Comparison of ENCODE assay signal across 16 cellular contexts in the genomic region with DNA sequence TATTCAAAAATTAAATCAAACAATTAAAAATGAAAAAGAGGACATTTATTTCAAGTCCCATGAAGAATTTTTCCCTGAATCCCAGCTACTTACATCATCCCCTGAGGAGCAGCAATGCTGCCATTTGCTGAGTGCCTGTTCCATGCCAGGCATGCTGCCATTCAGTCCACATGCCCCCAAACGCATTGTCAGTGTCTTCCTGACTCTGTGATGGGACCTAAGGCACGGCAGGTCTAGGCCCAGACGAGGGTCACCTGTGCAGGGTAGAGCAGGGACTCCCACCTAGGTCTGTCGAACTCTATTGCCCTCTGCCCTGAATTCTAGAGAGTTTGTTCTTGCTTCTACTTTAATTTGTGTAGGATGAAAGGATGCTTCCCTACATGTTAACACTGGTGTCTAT. TPM values are rescaled to one million over a fixed set of nuclear protein-coding genes. Genes with fewer than 3 reads are reported as not detected.
DNase-seq lines count a peak whose midpoint lies in the region; ATAC-seq and TF ChIP-seq lines count a peak whose summit lies in the region.
"Had no signal": no experiment of that assay in that cellular context is flagged by ENCODE, and none has a peak within 500 bp of the region (broad histone marks: within the 10 kb centered on the region; RNA-seq: fewer than 3 reads in every experiment).

No MANE protein-coding gene starts in this region.

- no peaks in the 10 kb centered on the region for H3K9me2 ChIP-seq in Karpas-422 (replicated peaks; ENCODE audit: insufficient read depth, low read length)

- no peak overlapping the region for H2AFZ ChIP-seq in Karpas-422 (ENCODE audit: low read length)

- peak overlapping the region; percentile 75 for H3K4me3 Mint-ChIP-seq in activated CD4-positive, alpha-beta T cell treated with anti-CD3 and anti-CD28 coated beads, Interleukin-2, amount 10 ng/mL, durations not matched to agents 7 days and 5 days
- peak overlapping the region; percentile 8 for H3K4me3 Mint-ChIP-seq in activated naive CD8-positive, alpha-beta T cell treated with anti-CD3 and anti-CD28 coated beads for 36 hours
- H3K4me3 Mint-ChIP-seq: brain had no signal

- no peak for TF ChIP-seq CTCF in colonic mucosa (IDR thresholded peaks at IDR 0.05)

- H3K9ac ChIP-seq in Karpas-422 (ENCODE audit: low read length) (peak overlapping the region; percentile 76), colonic mucosa (ENCODE audit: low read depth in 2 of 2, low read length in 2 of 2) (no peak overlapping the region)

- H3K4me3 ChIP-seq in Karpas-422 (ENCODE audit: low read length) (peak overlapping the region; percentile 62), colonic mucosa (no peak overlapping the region)
- H3K4me3 ChIP-seq: left ventricle myocardium inferior had no signal

- peaks cover 95% of the 10 kb centered on the region for H3K4me1 Mint-ChIP-seq in activated CD4-positive, alpha-beta T cell treated with anti-CD3 and anti-CD28 coated beads, Interleukin-2, amount 10 ng/mL, durations not matched to agents 7 days and 5 days
- peaks cover 82% of the 10 kb centered on the region for H3K4me1 Mint-ChIP-seq in activated naive CD8-positive, alpha-beta T cell treated with anti-CD3 and anti-CD28 coated beads for 36 hours

- no peaks in the 10 kb centered on the region for H3K9me3 ChIP-seq in Karpas-422 (ENCODE audit: low read length)
- no peaks in the 10 kb centered on the region for H3K9me3 ChIP-seq in colonic mucosa
- H3K9me3 ChIP-seq: left ventricle myocardium inferior had no signal

- no peak for ATAC-seq in HG02884 (IDR thresholded peaks at IDR 0.05; ENCODE audit: unreplicated experiment)

- H3K36me3 Mint-ChIP-seq in activated CD4-positive, alpha-beta T cell treated with anti-CD3 and anti-CD28 coated beads, Interleukin-2, amount 10 ng/mL, durations not matched to agents 7 days and 5 days (ENCODE audit: low read depth), result peaks cover 68% of the 10 kb centered on the region
- peaks cover 68% of the 10 kb centered on the region for H3K36me3 Mint-ChIP-seq in activated naive CD8-positive, alpha-beta T cell treated with anti-CD3 and anti-CD28 coated beads for 36 hours
- H3K36me3 Mint-ChIP-seq: brain had no signal

- no peaks in the 10 kb centered on the region for H3K36me3 ChIP-seq in Karpas-422 (ENCODE audit: insufficient read depth, low read length)
- H3K36me3 ChIP-seq in colonic mucosa, result no peaks in the 10 kb centered on the region
- H3K36me3 ChIP-seq: left ventricle myocardium inferior had no signal

- CTCF ChIA-PET in activated CD4-positive, alpha-beta T cell treated with anti-CD3 and anti-CD28 coated beads, Interleukin-2, amount 10 ng/mL, durations not matched to agents 7 days and 5 days (lab: Charles Lee), result interaction anchor here (0.5 to 1.3 kb wide), 3 partner anchors 9 to 1977 kb away, joined by 3 to 4 read pairs (median 4); no protein-coding TSS in a partner anchor

- H3K79me2 ChIP-seq in Karpas-422 (ENCODE audit: low read length), result peaks cover 29% of the 10 kb centered on the region

- 0 out of 2 replicates have a peak, but pooled peaks cover 4% of the 10 kb centered on the region for H4K20me1 ChIP-seq in Karpas-422 (ENCODE audit: insufficient read depth, low read depth, low read length)

- H3K4me2 ChIP-seq in Karpas-422 (ENCODE audit: low read depth, low read length, poor library complexity, severe bottlenecking), result peak overlapping the region; percentile 94

- H3K9me3 Mint-ChIP-seq in activated CD4-positive, alpha-beta T cell treated with anti-CD3 and anti-CD28 coated beads, Interleukin-2, amount 10 ng/mL, durations not matched to agents 7 days and 5 days, result peaks cover 3% of the 10 kb centered on the region
- peaks cover 9% of the 10 kb centered on the region for H3K9me3 Mint-ChIP-seq in activated naive CD8-positive, alpha-beta T cell treated with anti-CD3 and anti-CD28 coated beads for 36 hours

- H3K4me1 ChIP-seq in Karpas-422 (ENCODE audit: low read length) (peaks cover 72% of the 10 kb centered on the region), colonic mucosa (no peaks in the 10 kb centered on the region)

- POLR2A ChIA-PET in activated CD4-positive, alpha-beta T cell treated with anti-CD3 and anti-CD28 coated beads, Interleukin-2, amount 10 ng/mL, durations not matched to agents 7 days and 5 days (lab: Charles Lee), result no interaction called here

- no peaks in the 10 kb centered on the region for H3K27me3 Mint-ChIP-seq in activated CD4-positive, alpha-beta T cell treated with anti-CD3 and anti-CD28 coated beads, Interleukin-2, amount 10 ng/mL, durations not matched to agents 7 days and 5 days
- H3K27me3 Mint-ChIP-seq in activated naive CD8-positive, alpha-beta T cell treated with anti-CD3 and anti-CD28 coated beads for 36 hours, result no peaks in the 10 kb centered on the region

- intact Hi-C loops in posterior vena cava (cut with DNase I) (no loop called here), colonic mucosa (cut with DNase I) (no loop called here)

- no peak for DNase-seq in activated CD4-positive, alpha-beta T cell treated with anti-CD3 and anti-CD28 coated beads, Interleukin-2, amount 10 ng/mL, durations not matched to agents 7 days and 5 days
- DNase-seq in activated CD4-positive, alpha-beta T cell treated with anti-CD3 and anti-CD28 coated beads for 4 hours, result no peak
- DNase-seq in Karpas-422 (no peak), posterior vena cava (ENCODE audit: low spot score) (peak; percentile 17), colonic mucosa (no peak), DMS 273 (lab: John Stamatoyannopoulos, UW; ENCODE audit: unreplicated experiment) (no peak)
- no peak for DNase-seq in activated naive CD8-positive, alpha-beta T cell treated with anti-CD3 and anti-CD28 coated beads for 36 hours
- DNase-seq: effector CD4-positive, alpha-beta T cell; left ventricle myocardium inferior; MM.1S; NCI-H1930; NCI-H524 had no signal

- H3K27ac Mint-ChIP-seq in activated CD4-positive, alpha-beta T cell treated with anti-CD3 and anti-CD28 coated beads, Interleukin-2, amount 10 ng/mL, durations not matched to agents 7 days and 5 days, result peak overlapping the region; percentile 92
- H3K27ac Mint-ChIP-seq in activated naive CD8-positive, alpha-beta T cell treated with anti-CD3 and anti-CD28 coated beads for 36 hours, result peak overlapping the region; percentile 91

- peak overlapping the region; percentile 98 for H3K27ac ChIP-seq in Karpas-422 (ENCODE audit: low read length)
- H3K27ac ChIP-seq in colonic mucosa, result no peak overlapping the region

- H3K27me3 ChIP-seq in Karpas-422 (ENCODE audit: low read length) (no peaks in the 10 kb centered on the region), colonic mucosa (no peaks in the 10 kb centered on the region)

RNA-seq across cellular contexts. Expression of gene PSTPIP1, which starts 7.0 kb away (rescaled TPM):
- total RNA-seq in activated CD4-positive, alpha-beta T cell treated with anti-CD3 and anti-CD28 coated beads, Interleukin-2, amount 10 ng/mL, durations not matched to agents 7 days and 5 days, result 100 to 1,000 TPM; 135 to 176 TPM
- total RNA-seq in Karpas-422 (2014; rRNA removed; shearing (Covaris generic); ENCODE audit: low replicate concordance), result 13.1 and 40.4 TPM in 2 replicates
- 10 to 100 TPM; 93.4 to 94.5 TPM for total RNA-seq in activated naive CD8-positive, alpha-beta T cell treated with anti-CD3 and anti-CD28 coated beads for 36 hours
- total RNA-seq in posterior vena cava (10 to 100 TPM; 12.9 to 18.1 TPM), colonic mucosa (1 to 10 TPM; 3.7 to 4.2 TPM)
- total RNA-seq: myocyte, temporal lobe had no signal
